8 cellular contexts compared by ENCODE assay signal in genomic region chr1:153958111-153958960, GRCh38. TPM values are rescaled to one million over a fixed set of nuclear protein-coding genes. Genes with fewer than 3 reads are reported as not detected.
A peak's percentile ranks its signal among the peaks of the same experiment; 100 is the strongest.
DNase-seq lines count a peak whose midpoint lies in the region; ATAC-seq and TF ChIP-seq lines count a peak whose summit lies in the region.

Gene CRTC2, minus strand, starts transcription at chr1:153958612. Its CDS starts 115 bp downstream, at chr1:153958497.

- H3K79me1 ChIP-seq in H9 (ENCODE audit: insufficient read depth, low read depth, low read length, poor library complexity, severe bottlenecking), result peaks cover 21% of the 10 kb centered on the region

- H3K18ac ChIP-seq in H9 (ENCODE audit: insufficient read length, low read depth, low read length), result peak within 1 kb of the TSS; percentile 61

- H3K4me3 Mint-ChIP-seq in H9, result peak within 1 kb of the TSS; percentile 99 to 100
- peak within 1 kb of the TSS; percentile 100 for H3K4me3 Mint-ChIP-seq in natural killer cell treated with Interleukin-12 subunit alpha and Interleukin-12 subunit beta and Interleukin-15 and Interleukin-18, amount 100 ng/mL, for 72 hours

- peak; percentile 99 for DNase-seq in ELR (ENCODE audit: low read depth)
- DNase-seq in H9, result peak; percentile 99
- peak; percentile 99 for DNase-seq in M059J (ENCODE audit: low read depth)
- DNase-seq in SHP77 (lab: John Stamatoyannopoulos, UW), result peak; percentile 100
- peak; percentile 97 for DNase-seq in activated effector memory CD4-positive, alpha-beta T cell treated with Interleukin-2 at 50 U/mL for 16 hours
- peak; percentile 99 for DNase-seq in fibroblast of pulmonary artery (ENCODE audit: low read depth)
- DNase-seq in natural killer cell treated with Interleukin-12 subunit alpha and Interleukin-12 subunit beta and Interleukin-15 and Interleukin-18, amount 100 ng/mL, for 72 hours (ENCODE audit: low spot score), result peak; percentile 98
- peak; percentile 97 for DNase-seq in stimulated activated naive CD8-positive, alpha-beta T cell treated with anti-CD3 and anti-CD28 coated beads, Interleukin-15, Interleukin-2, amounts not matched to agents 100 U/mL and 50 U/mL, for 24 hours

- H2BK20ac ChIP-seq in H9 (ENCODE audit: low read depth, low read length, poor library complexity, severe bottlenecking), result no peak within 1 kb of the TSS

- H3K27ac Mint-ChIP-seq in H9, result peak within 1 kb of the TSS; percentile 95 to 99 (median 99)
- peak within 1 kb of the TSS; percentile 91 to 92 for H3K27ac Mint-ChIP-seq in natural killer cell treated with Interleukin-12 subunit alpha and Interleukin-12 subunit beta and Interleukin-15 and Interleukin-18, amount 100 ng/mL, for 72 hours

- no peaks in the 10 kb centered on the region for H3K9me3 ChIP-seq in H9 (ENCODE audit: control insufficient read depth, low read depth, low read length)

- no peaks in the 10 kb centered on the region for H3K4me1 ChIP-seq in H9 (ENCODE audit: insufficient read depth, low read length)

- H2BK120ac ChIP-seq in H9 (ENCODE audit: low read depth, low read length, poor library complexity, severe bottlenecking), result no peak within 1 kb of the TSS

- no peaks in the 10 kb centered on the region for H3K27me3 ChIP-seq in H9 (ENCODE audit: insufficient read depth, low read length)

- H2AFZ ChIP-seq in H9 (ENCODE audit: low read length), result no peak within 1 kb of the TSS

- H2BK12ac ChIP-seq in H9 (ENCODE audit: insufficient read length, low read depth, low read length), result no peak within 1 kb of the TSS

- H3K27me3 Mint-ChIP-seq in H9 (ENCODE audit: low read depth), result no peaks in the 10 kb centered on the region
- H3K27me3 Mint-ChIP-seq in natural killer cell treated with Interleukin-12 subunit alpha and Interleukin-12 subunit beta and Interleukin-15 and Interleukin-18, amount 100 ng/mL, for 72 hours, result no peaks in the 10 kb centered on the region

- H3T11ph ChIP-seq in H9 (ENCODE audit: low read length), result no peak within 1 kb of the TSS

- no peak within 1 kb of the TSS for H2BK15ac ChIP-seq in H9 (ENCODE audit: low read depth, low read length)

- no peak within 1 kb of the TSS for H3K56ac ChIP-seq in H9 (ENCODE audit: insufficient read length, low read depth, low read length)

- H3K9ac ChIP-seq in H9 (ENCODE audit: extremely low read depth, insufficient read length, low read length), result peak within 1 kb of the TSS; percentile 93

- H3K36me3 Mint-ChIP-seq in H9 (ENCODE audit: insufficient read depth in 1 of 3, low read depth in 3 of 3), result peaks cover 27 to 45% (median 31%) of the 10 kb centered on the region in 3 experiments
- peaks cover 14% of the 10 kb centered on the region for H3K36me3 Mint-ChIP-seq in natural killer cell treated with Interleukin-12 subunit alpha and Interleukin-12 subunit beta and Interleukin-15 and Interleukin-18, amount 100 ng/mL, for 72 hours

- no peak within 1 kb of the TSS for H3K23ac ChIP-seq in H9 (ENCODE audit: insufficient read length, low read depth, low read length)

- H3K14ac ChIP-seq in H9 (ENCODE audit: insufficient read depth, low read length), result peak within 1 kb of the TSS; percentile 72

- no peak within 1 kb of the TSS for H2AK5ac ChIP-seq in H9 (ENCODE audit: insufficient read length, low read length)

- H3K4ac ChIP-seq in H9 (ENCODE audit: low read depth, low read length), result no peak within 1 kb of the TSS

- WGBS in H9 (ENCODE audit: extremely low coverage, insufficient read length, low lambda C conversion rate), result no CpG with 5 or more reads among the region's 75 CpGs

- H4K8ac ChIP-seq in H9 (replicated peaks; ENCODE audit: insufficient read length, low read depth, low read length), result no peak within 1 kb of the TSS

- peak within 1 kb of the TSS; percentile 68 for H3K4me3 ChIP-seq in fibroblast of pulmonary artery (replicated peaks; ENCODE audit: low read depth, low read length)

- peak within 1 kb of the TSS; percentile 98 for H3K4me2 ChIP-seq in H9 (ENCODE audit: insufficient read depth, insufficient read length, low read length)

- H2BK5ac ChIP-seq in H9 (ENCODE audit: insufficient read length, low read length), result no peak within 1 kb of the TSS

- peak within 1 kb of the TSS; percentile 5 for H3K27ac ChIP-seq in H9 (ENCODE audit: insufficient read length, low read depth, low read length)

- no peak within 1 kb of the TSS for H4K5ac ChIP-seq in H9 (ENCODE audit: insufficient read length, low read depth, low read length)

- no peak for TF ChIP-seq CTCF in H9 (conservative IDR thresholded peaks at IDR 0.05)
- TF ChIP-seq CTCF in fibroblast of pulmonary artery (IDR thresholded peaks at IDR 0.05; ENCODE audit: low read length, missing control alignments), result no peak

- no peak within 1 kb of the TSS for H4K91ac ChIP-seq in H9 (ENCODE audit: insufficient read length, low read depth, low read length)

- peaks cover 21% of the 10 kb centered on the region for H3K23me2 ChIP-seq in H9 (ENCODE audit: insufficient read length, low read depth, low read length, poor library complexity, severe bottlenecking)

- no peaks in the 10 kb centered on the region for H4K20me1 ChIP-seq in H9 (ENCODE audit: control insufficient read depth, insufficient read depth, insufficient read length)

- H3K79me2 ChIP-seq in H9 (ENCODE audit: insufficient read depth, low read length), result peaks cover 45% of the 10 kb centered on the region

- peak; percentile 95 for ATAC-seq in natural killer cell treated with Interleukin-12 subunit alpha and Interleukin-12 subunit beta and Interleukin-15 and Interleukin-18, amount 100 ng/mL, for 72 hours
- peak; percentile 94 for ATAC-seq in stimulated activated naive CD8-positive, alpha-beta T cell treated with anti-CD3 and anti-CD28 coated beads, Interleukin-15, Interleukin-2, amounts not matched to agents 100 U/mL and 50 U/mL, for 24 hours

- H3K9me3 Mint-ChIP-seq in H9, result no peaks in the 10 kb centered on the region; a peak in 1 of 5 replicates
- H3K9me3 Mint-ChIP-seq in natural killer cell treated with Interleukin-12 subunit alpha and Interleukin-12 subunit beta and Interleukin-15 and Interleukin-18, amount 100 ng/mL, for 72 hours, result no peaks in the 10 kb centered on the region

- H3K4me1 Mint-ChIP-seq in H9, result peaks cover 35 to 46% of the 10 kb centered on the region in 2 experiments
- H3K4me1 Mint-ChIP-seq in natural killer cell treated with Interleukin-12 subunit alpha and Interleukin-12 subunit beta and Interleukin-15 and Interleukin-18, amount 100 ng/mL, for 72 hours (ENCODE audit: low read depth in 2 of 2), result peaks cover 47 to 58% of the 10 kb centered on the region in 2 donors

RNA-seq across cellular contexts. Expression of gene CRTC2, which starts in this region (rescaled TPM):
- 44.7 and 45.7 TPM in 2 replicates for total RNA-seq in H9 (2021)
- total RNA-seq in M059J (2014; rRNA removed; shearing (Covaris generic)), result 11.4 and 13.7 TPM in 2 replicates
- total RNA-seq in natural killer cell treated with Interleukin-12 subunit alpha and Interleukin-12 subunit beta and Interleukin-15 and Interleukin-18, amount 100 ng/mL, for 72 hours, result 100 to 1,000 TPM; 103 to 129 TPM

Comparison
In these comparisons a context has a peak if more than half of its experiments do, and no peak if none do; other contexts are left out.
1. Peak in every context shown above with its lines: DNase-seq, ATAC-seq, H3K4me3 ChIP-seq and H3K27ac ChIP-seq.